In the genomic region with DNA sequence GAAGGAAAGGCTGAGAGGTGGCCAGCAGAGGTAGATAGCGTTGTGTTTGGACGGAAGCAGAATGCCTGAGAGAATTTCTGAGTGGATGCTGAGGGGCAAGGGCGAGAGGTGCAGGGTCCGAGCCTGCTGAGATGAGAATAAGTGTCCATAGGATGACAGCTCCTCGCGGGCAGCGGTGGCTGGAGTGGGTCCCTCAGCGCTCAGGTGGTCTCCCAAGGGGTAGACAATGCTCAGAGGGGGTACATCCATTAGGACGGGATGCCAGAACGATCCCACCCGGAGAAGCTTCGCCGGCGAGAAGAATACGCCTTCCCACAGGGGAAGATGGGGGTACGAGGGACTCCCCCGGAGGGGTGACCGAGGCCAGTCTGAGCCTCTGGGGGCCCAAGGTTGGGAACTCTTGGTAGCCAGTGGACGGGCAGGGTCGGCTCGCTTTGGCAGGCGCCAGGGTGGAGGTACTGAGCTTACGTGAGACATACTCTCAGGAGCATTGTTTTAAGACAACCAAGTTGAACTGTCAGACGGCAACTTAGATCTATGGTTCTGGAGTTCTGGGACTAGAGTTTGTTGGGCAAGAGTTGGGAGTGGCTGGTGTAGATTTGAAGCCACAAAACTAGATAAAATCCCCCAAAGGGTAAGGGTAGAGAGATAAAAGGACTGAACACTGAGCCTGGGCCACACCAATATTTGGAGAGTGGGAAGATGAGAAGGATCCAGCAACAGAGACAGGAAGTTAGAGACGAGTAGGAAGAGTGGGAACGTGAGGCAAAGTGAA, we compare ENCODE assay signal across 13 cellular contexts. TPM values are rescaled to one million over a fixed set of nuclear protein-coding genes. Genes with fewer than 3 reads are reported as not detected.
A peak's percentile ranks its signal among the peaks of the same experiment; 100 is the strongest.
DNase-seq lines count a peak whose midpoint lies in the region; ATAC-seq, FAIRE-seq and TF ChIP-seq lines count a peak whose summit lies in the region.
"Had no signal": no experiment of that assay in that cellular context is flagged by ENCODE, and none has a peak within 500 bp of the region (broad histone marks: within the 10 kb centered on the region; RNA-seq: fewer than 3 reads in every experiment).

No MANE protein-coding gene starts in this region.

- H3K79me2 ChIP-seq in osteoblast (ENCODE audit: insufficient read depth, low read length): no peaks in the 10 kb centered on the region

- intact Hi-C loops in left cardiac atrium (cut with DNase I): no loop called here
- intact Hi-C loops in left ventricle myocardium inferior (cut with micrococcal nuclease): no loop called here
- intact Hi-C loops in kidney (cut with DNase I): no loop called here
- intact Hi-C loops in esophagus muscularis mucosa (cut with DNase I): no loop called here

- no peak overlapping the region for H3K9ac ChIP-seq in kidney (ENCODE audit: low read length in 2 of 2)
- H3K9ac ChIP-seq: GM23248 had no signal

- H3K27ac ChIP-seq in left ventricle myocardium inferior (replicated peaks): no peak overlapping the region
- no peak overlapping the region for H3K27ac ChIP-seq in kidney (ENCODE audit: low read depth in 2 of 2, low read length in 2 of 2)
- H3K27ac ChIP-seq in osteoblast (ENCODE audit: low read depth, low read length): no peak overlapping the region
- H3K27ac ChIP-seq in esophagus muscularis mucosa (replicated peaks in 1 of 4): peak overlapping the region in 1 of 4 donors; percentile 8
- H3K27ac ChIP-seq: A549, C4-2B, GM23248 had no signal

- no peaks in the 10 kb centered on the region for H4K20me1 ChIP-seq in osteoblast (ENCODE audit: insufficient read depth, low read length)

- WGBS in esophagus muscularis mucosa: 95% methylated on average over 26 of the region's 26 CpGs

- ATAC-seq in left cardiac atrium: no peak

- H3K4me1 ChIP-seq in left ventricle myocardium inferior: no peaks in the 10 kb centered on the region
- no peaks in the 10 kb centered on the region for H3K4me1 ChIP-seq in kidney (ENCODE audit: control insufficient read depth in 1 of 2, insufficient read depth in 1 of 2, low read depth in 1 of 2, low read length in 2 of 2)
- no peaks in the 10 kb centered on the region for H3K4me1 ChIP-seq in osteoblast (ENCODE audit: insufficient read depth, low read length)
- peaks cover 0 to 17% (median 3%) of the 10 kb centered on the region in 4 donors for H3K4me1 ChIP-seq in esophagus muscularis mucosa
- H3K4me1 ChIP-seq: A549, BE2C had no signal

- no peak for FAIRE-seq in kidney (lab: Jason Lieb, UNC)

- H3K9me3 ChIP-seq in left ventricle myocardium inferior (replicated peaks): no peaks in the 10 kb centered on the region
- H3K9me3 ChIP-seq in kidney (ENCODE audit: control insufficient read depth in 1 of 2, low read length in 2 of 2): no peaks in the 10 kb centered on the region
- H3K9me3 ChIP-seq in osteoblast (ENCODE audit: low read depth, low read length): no peaks in the 10 kb centered on the region
- no peaks in the 10 kb centered on the region for H3K9me3 ChIP-seq in esophagus muscularis mucosa
- H3K9me3 ChIP-seq: A549, BE2C had no signal

- DNase-seq in left cardiac atrium (peak; percentile 19), left ventricle myocardium inferior (no peak), amniotic epithelial cell (ENCODE audit: low read depth) (peak; percentile 48), kidney (peak; percentile 57), osteoblast (ENCODE audit: insufficient read length, low spot score, missing footprints) (no peak), esophagus muscularis mucosa (ENCODE audit: extremely low spot score) (no peak), D341Med (ENCODE audit: low spot score) (no peak)
- DNase-seq: COR-L47, GDM1 had no signal

- TF ChIP-seq CTCF in left ventricle myocardium inferior (IDR thresholded peaks at IDR 0.05; ENCODE audit: borderline replicate concordance) (no peak), kidney (IDR thresholded peaks at IDR 0.05; ENCODE audit: borderline replicate concordance, extremely low read depth, insufficient read depth) (no peak), osteoblast (IDR thresholded peaks at IDR 0.05; ENCODE audit: extremely low read depth, low read depth, low read length) (no peak), esophagus muscularis mucosa (IDR thresholded peaks at IDR 0.05) (no peak)

- no peak overlapping the region for H3K4me3 ChIP-seq in left ventricle myocardium inferior
- H3K4me3 ChIP-seq in kidney (ENCODE audit: low read length in 2 of 2): no peak overlapping the region
- H3K4me3 ChIP-seq in osteoblast (ENCODE audit: insufficient read depth, low read length): no peak overlapping the region
- no peak overlapping the region for H3K4me3 ChIP-seq in esophagus muscularis mucosa
- H3K4me3 ChIP-seq: A549, GM23248 had no signal

- no peak for TF ChIP-seq EP300 in esophagus muscularis mucosa (IDR thresholded peaks at IDR 0.05)

- H3K27me3 ChIP-seq in left ventricle myocardium inferior (ENCODE audit: low read depth) (no peaks in the 10 kb centered on the region), osteoblast (ENCODE audit: insufficient read depth, low read length) (no peaks in the 10 kb centered on the region), esophagus muscularis mucosa (no peaks in the 10 kb centered on the region)
- H3K27me3 ChIP-seq: BE2C had no signal

- H2AFZ ChIP-seq in osteoblast (ENCODE audit: low read length): no peak overlapping the region
- H2AFZ ChIP-seq: GM23248 had no signal

- no peak overlapping the region for H3K4me2 ChIP-seq in osteoblast (ENCODE audit: insufficient read depth, low read length)
- H3K4me2 ChIP-seq: A549 had no signal

- H3K36me3 ChIP-seq in left ventricle myocardium inferior (peaks cover 4% of the 10 kb centered on the region), kidney (ENCODE audit: control insufficient read depth in 1 of 2, insufficient read depth in 2 of 2, low read length in 2 of 2) (peaks cover 0 to 2% of the 10 kb centered on the region in 2 donors), osteoblast (ENCODE audit: insufficient read depth, low read length) (peaks cover 9% of the 10 kb centered on the region), esophagus muscularis mucosa (peaks cover 0 to 17% (median 8%) of the 10 kb centered on the region in 4 donors)
- H3K36me3 ChIP-seq: BE2C had no signal

- TF ChIP-seq POLR2A in esophagus muscularis mucosa (IDR thresholded peaks at IDR 0.05; ENCODE audit: low read depth): no peak

RNA-seq across cellular contexts. Expression of gene BRCC3, which starts 15.8 kb away (rescaled TPM):
- total RNA-seq in left cardiac atrium: 10 to 100 TPM; 11.8 to 13.4 TPM
- 17.0 TPM for total RNA-seq in left ventricle myocardium inferior
- 23.0 TPM for total RNA-seq in kidney
- polyA plus RNA-seq in kidney (ENCODE audit: insufficient read depth, low read depth, low replicate concordance): 14.4 TPM
- 10.1 and 10.6 TPM in 2 replicates for total RNA-seq in osteoblast
- 10 to 100 TPM; 10.9 to 18.8 (median 16.8) TPM for total RNA-seq in esophagus muscularis mucosa

RNA-seq across cellular contexts. Expression of gene CMC4, which starts 16.2 kb away (rescaled TPM):
- total RNA-seq in left cardiac atrium (10 to 100 TPM; 18.4 to 19.4 TPM), left ventricle myocardium inferior (28.1 TPM), kidney (6.6 TPM), osteoblast (13.3 and 17.0 TPM in 2 replicates), esophagus muscularis mucosa (10 to 100 TPM; 28.0 to 36.3 (median 32.9) TPM)
- polyA plus RNA-seq in kidney (ENCODE audit: insufficient read depth, low read depth, low replicate concordance): 26.2 TPM

RNA-seq across cellular contexts. Expression of gene MTCP1, which starts 16.2 kb away (rescaled TPM):
- total RNA-seq in left cardiac atrium: 10 to 100 TPM; 51.5 to 53.6 TPM
- total RNA-seq in left ventricle myocardium inferior: 56.9 TPM
- 23.8 TPM for total RNA-seq in kidney
- polyA plus RNA-seq in kidney (ENCODE audit: insufficient read depth, low read depth, low replicate concordance): 21.5 TPM
- total RNA-seq in osteoblast: 3.3 and 6.2 TPM in 2 replicates
- total RNA-seq in esophagus muscularis mucosa: 1 to 10 TPM; 2.5 to 4.4 (median 4.2) TPM

Comparison
In these comparisons a context has a peak if more than half of its experiments do, and no peak if none do; other contexts are left out.
1. DNase-seq: peak in left cardiac atrium (single experiment), amniotic epithelial cell (single experiment) and kidney (single experiment); none in left ventricle myocardium inferior (single experiment), osteoblast (single experiment), esophagus muscularis mucosa (single experiment) and D341Med (single experiment).